In the genomic region with DNA sequence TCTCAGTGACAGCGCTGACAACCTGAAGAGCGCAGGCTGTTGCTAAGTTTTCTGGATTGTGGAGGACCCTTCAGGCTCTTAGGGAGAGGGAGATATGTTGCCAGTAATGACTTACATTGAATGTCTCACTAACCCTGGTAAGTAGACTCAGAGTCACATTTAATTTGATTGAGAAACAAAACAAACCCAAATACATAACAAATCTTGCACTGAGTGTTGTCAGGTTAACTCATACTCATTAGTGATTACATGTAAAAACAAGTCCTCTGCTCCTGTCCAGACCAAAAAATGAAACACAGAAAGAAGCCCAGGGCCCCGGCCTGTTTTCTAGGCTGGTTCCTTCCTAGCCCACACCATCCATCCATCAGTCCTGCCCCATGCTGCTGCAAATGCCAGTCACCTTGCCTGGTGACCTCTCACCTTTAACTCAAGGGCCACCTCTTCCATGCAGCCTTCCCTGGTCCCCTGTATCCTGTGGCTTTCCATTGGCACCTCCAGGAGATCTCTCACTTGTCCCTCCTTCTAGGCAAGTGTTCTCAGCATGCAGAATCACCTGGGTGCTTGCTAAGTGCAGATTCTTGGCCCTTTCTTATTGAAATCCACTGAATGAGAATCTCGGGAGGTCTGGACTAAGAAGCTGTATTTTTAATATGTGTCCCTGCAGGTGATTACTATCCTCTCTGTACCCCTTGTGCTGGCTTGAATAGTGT, we compare ENCODE assay signal across 1 cellular context.
TF ChIP-seq lines count a peak whose summit lies in the region.

No MANE protein-coding gene starts in this region.

TF ChIP-seq in GM23338, 12 proteins besides CTCF, POLR2A, EP300 and RAD21:
- TF ChIP-seq, protein P1, sequence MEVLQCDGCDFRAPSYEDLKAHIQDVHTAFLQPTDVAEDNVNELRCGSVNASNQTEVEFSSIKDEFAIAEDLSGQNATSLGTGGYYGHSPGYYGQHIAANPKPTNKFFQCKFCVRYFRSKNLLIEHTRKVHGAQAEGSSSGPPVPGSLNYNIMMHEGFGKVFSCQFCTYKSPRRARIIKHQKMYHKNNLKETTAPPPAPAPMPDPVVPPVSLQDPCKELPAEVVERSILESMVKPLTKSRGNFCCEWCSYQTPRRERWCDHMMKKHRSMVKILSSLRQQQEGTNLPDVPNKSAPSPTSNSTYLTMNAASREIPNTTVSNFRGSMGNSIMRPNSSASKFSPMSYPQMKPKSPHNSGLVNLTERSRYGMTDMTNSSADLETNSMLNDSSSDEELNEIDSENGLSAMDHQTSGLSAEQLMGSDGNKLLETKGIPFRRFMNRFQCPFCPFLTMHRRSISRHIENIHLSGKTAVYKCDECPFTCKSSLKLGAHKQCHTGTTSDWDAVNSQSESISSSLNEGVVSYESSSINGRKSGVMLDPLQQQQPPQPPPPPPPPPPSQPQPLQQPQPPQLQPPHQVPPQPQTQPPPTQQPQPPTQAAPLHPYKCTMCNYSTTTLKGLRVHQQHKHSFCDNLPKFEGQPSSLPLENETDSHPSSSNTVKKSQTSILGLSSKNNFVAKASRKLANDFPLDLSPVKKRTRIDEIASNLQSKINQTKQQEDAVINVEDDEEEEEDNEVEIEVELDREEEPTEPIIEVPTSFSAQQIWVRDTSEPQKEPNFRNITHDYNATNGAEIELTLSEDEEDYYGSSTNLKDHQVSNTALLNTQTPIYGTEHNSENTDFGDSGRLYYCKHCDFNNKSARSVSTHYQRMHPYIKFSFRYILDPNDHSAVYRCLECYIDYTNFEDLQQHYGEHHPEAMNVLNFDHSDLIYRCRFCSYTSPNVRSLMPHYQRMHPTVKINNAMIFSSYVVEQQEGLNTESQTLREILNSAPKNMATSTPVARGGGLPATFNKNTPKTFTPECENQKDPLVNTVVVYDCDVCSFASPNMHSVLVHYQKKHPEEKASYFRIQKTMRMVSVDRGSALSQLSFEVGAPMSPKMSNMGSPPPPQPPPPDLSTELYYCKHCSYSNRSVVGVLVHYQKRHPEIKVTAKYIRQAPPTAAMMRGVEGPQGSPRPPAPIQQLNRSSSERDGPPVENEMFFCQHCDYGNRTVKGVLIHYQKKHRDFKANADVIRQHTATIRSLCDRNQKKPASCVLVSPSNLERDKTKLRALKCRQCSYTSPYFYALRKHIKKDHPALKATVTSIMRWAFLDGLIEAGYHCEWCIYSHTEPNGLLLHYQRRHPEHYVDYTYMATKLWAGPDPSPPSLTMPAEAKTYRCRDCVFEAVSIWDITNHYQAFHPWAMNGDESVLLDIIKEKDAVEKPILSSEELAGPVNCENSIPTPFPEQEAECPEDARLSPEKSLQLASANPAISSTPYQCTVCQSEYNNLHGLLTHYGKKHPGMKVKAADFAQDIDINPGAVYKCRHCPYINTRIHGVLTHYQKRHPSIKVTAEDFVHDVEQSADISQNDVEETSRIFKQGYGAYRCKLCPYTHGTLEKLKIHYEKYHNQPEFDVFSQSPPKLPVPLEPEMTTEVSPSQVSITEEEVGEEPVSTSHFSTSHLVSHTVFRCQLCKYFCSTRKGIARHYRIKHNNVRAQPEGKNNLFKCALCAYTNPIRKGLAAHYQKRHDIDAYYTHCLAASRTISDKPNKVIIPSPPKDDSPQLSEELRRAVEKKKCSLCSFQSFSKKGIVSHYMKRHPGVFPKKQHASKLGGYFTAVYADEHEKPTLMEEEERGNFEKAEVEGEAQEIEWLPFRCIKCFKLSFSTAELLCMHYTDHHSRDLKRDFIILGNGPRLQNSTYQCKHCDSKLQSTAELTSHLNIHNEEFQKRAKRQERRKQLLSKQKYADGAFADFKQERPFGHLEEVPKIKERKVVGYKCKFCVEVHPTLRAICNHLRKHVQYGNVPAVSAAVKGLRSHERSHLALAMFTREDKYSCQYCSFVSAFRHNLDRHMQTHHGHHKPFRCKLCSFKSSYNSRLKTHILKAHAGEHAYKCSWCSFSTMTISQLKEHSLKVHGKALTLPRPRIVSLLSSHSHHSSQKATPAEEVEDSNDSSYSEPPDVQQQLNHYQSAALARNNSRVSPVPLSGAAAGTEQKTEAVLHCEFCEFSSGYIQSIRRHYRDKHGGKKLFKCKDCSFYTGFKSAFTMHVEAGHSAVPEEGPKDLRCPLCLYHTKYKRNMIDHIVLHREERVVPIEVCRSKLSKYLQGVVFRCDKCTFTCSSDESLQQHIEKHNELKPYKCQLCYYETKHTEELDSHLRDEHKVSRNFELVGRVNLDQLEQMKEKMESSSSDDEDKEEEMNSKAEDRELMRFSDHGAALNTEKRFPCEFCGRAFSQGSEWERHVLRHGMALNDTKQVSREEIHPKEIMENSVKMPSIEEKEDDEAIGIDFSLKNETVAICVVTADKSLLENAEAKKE (CRISPR knock-in tag; IDR thresholded peaks at IDR 0.05), result peak; percentile 79
- TF ChIP-seq NANOG (IDR thresholded peaks at IDR 0.05; ENCODE audit: borderline replicate concordance) (no peak), CREB1 (CRISPR knock-in tag; IDR thresholded peaks at IDR 0.05; ENCODE audit: low read depth) (no peak), JUNB (IDR thresholded peaks at IDR 0.05; ENCODE audit: unreplicated experiment) (no peak), EZH2 (IDR thresholded peaks at IDR 0.05; ENCODE audit: low read depth, unreplicated experiment) (no peak)
TF ChIP-seq in GM23338: peak in this region for 1.
